ENCODE assay signal across 1 cellular context in genomic region chr4:183522821-183523220, GRCh38.
TF ChIP-seq lines count a peak whose summit lies in the region.

No MANE protein-coding gene starts in this region.

TF ChIP-seq in HepG2, 621 proteins besides CTCF, POLR2A, EP300 and RAD21:
- no peak for TF ChIP-seq GLMP (CRISPR knock-in tag; IDR thresholded peaks at IDR 0.05; ENCODE audit: borderline replicate concordance)
- TF ChIP-seq GTF3A (CRISPR knock-in tag; conservative IDR thresholded peaks at IDR 0.05) = no peak
- TF ChIP-seq ZNF883 (CRISPR knock-in tag; IDR thresholded peaks at IDR 0.05; ENCODE audit: not compliant biosample characterization) = no peak
- no peak for TF ChIP-seq ZNF850 (CRISPR knock-in tag; conservative IDR thresholded peaks at IDR 0.05)
- no peak for TF ChIP-seq ZNF644 (CRISPR knock-in tag; IDR thresholded peaks at IDR 0.05; ENCODE audit: low read depth)
- TF ChIP-seq ZNF772 (CRISPR knock-in tag; IDR thresholded peaks at IDR 0.05) = no peak
